17 cellular contexts compared by ENCODE assay signal in genomic region chr19:6832412-6832811, GRCh38. TPM values are rescaled to one million over a fixed set of nuclear protein-coding genes. Genes with fewer than 3 reads are reported as not detected.
DNase-seq lines count a peak whose midpoint lies in the region; ATAC-seq, FAIRE-seq and TF ChIP-seq lines count a peak whose summit lies in the region.
"Had no signal": no experiment of that assay in that cellular context is flagged by ENCODE, and none has a peak within 500 bp of the region (broad histone marks: within the 10 kb centered on the region; RNA-seq: fewer than 3 reads in every experiment).

No MANE protein-coding gene starts in this region.

- no peak for FAIRE-seq in HepG2 (lab: Jason Lieb, UNC)
- no peak for FAIRE-seq in H1 (lab: Jason Lieb, UNC)

- no TSS peak for BruUV-seq in HepG2 (replicated peaks; lab: Mats Ljungman, UMichigan)

- TF ChIP-seq RAD21 in HepG2 (CRISPR knock-in tag; IDR thresholded peaks at IDR 0.05), result no peak
- TF ChIP-seq RAD21 in H1 (IDR thresholded peaks at IDR 0.05 in 1 of 2, conservative IDR thresholded peaks at IDR 0.05 in 1 of 2; ENCODE audit: low read depth in 2 of 2, low read length in 2 of 2), result no peak

- H3K27me3 ChIP-seq in HepG2 (ENCODE audit: control insufficient read depth in 1 of 2, insufficient read depth in 2 of 2, low read length in 2 of 2) (peaks cover 0 to 4% of the 10 kb centered on the region in 2 experiments; a peak in 2 of 5 replicates), right lobe of liver (no peaks in the 10 kb centered on the region), H1 (replicated peaks in 1 of 4; ENCODE audit: control insufficient read depth in 3 of 4, extremely low read depth in 1 of 4, insufficient read depth in 3 of 4, low read length in 3 of 4) (no peaks in the 10 kb centered on the region)

- in situ Hi-C loops in HepG2 (cut with HindIII; ENCODE audit: extremely low pct_ligation_motif_present, low pct_unique_long_range_greater_than_20kb), result no loop called here

- peak overlapping the region; percentile 2 for H3K27ac Mint-ChIP-seq in activated T-helper 1 cell treated with anti-CD3 and anti-CD28 coated beads, Interleukin-12 subunit alpha, Interleukin-12 subunit beta, Interleukin-2, Interleukin-4 antibody, amounts not matched to agents 30 ng/mL and 10 ng/mL and 1 ng/mL, durations not matched to agents 14 hours and 24 hours and 36 hours
- peak overlapping the region; percentile 50 to 66 for H3K27ac Mint-ChIP-seq in stimulated activated naive CD8-positive, alpha-beta T cell treated with anti-CD3 and anti-CD28 coated beads, Interleukin-15, amount 100 ng/mL, for 72 hours
- H3K27ac Mint-ChIP-seq: GM23338 had no signal

- intact Hi-C loops in HepG2 (cut with micrococcal nuclease; ENCODE audit: unreplicated experiment), result no loop called here
- intact Hi-C loops in right lobe of liver (cut with DNase I), result no loop called here
- intact Hi-C loops in activated T-helper 1 cell treated with anti-CD3 and anti-CD28 coated beads, Interleukin-12 subunit alpha, Interleukin-12 subunit beta, Interleukin-2, Interleukin-4 antibody, amounts not matched to agents 30 ng/mL and 10 ng/mL and 1 ng/mL, durations not matched to agents 14 hours and 24 hours and 36 hours (cut with micrococcal nuclease), result no loop called here

- no peak for DNase-seq in HepG2 (ENCODE audit: low spot score)
- DNase-seq in right lobe of liver, result no peak
- no peak for DNase-seq in activated T-helper 1 cell treated with anti-CD3 and anti-CD28 coated beads, Interleukin-12 subunit alpha, Interleukin-12 subunit beta, Interleukin-2, Interleukin-4 antibody, amounts not matched to agents 30 ng/mL and 10 ng/mL and 1 ng/mL, durations not matched to agents 14 hours and 24 hours and 36 hours (ENCODE audit: low spot score)
- DNase-seq in H1 (ENCODE audit: low read depth in 1 of 2, low spot score in 2 of 2), result no peak
- DNase-seq in stimulated activated naive CD8-positive, alpha-beta T cell treated with anti-CD3 and anti-CD28 coated beads, Interleukin-15, amount 100 ng/mL, for 72 hours, result no peak
- no peak for DNase-seq in kidney glomerular epithelial cell (lab: John Stamatoyannopoulos, UW)
- DNase-seq: KG1, NCI-H1048, NCI-H1694, NCI-H69 had no signal

- H3K79me2 ChIP-seq in HepG2 (ENCODE audit: insufficient read depth, low read length) (no peaks in the 10 kb centered on the region), H1 (ENCODE audit: control insufficient read depth in 1 of 2, insufficient read depth in 2 of 2, low read length in 2 of 2) (no peaks in the 10 kb centered on the region)

- no peak overlapping the region for H3K27ac ChIP-seq in HepG2 (ENCODE audit: extremely low read length, insufficient read depth, low read length)
- no peak overlapping the region for H3K27ac ChIP-seq in right lobe of liver
- no peak overlapping the region for H3K27ac ChIP-seq in H1 (ENCODE audit: low read depth, low read length)
- H3K27ac ChIP-seq: HL-60, RWPE1 had no signal

- H2AK5ac ChIP-seq in H1 (ENCODE audit: low read depth, low read length), result no peak overlapping the region

- H4K8ac ChIP-seq in H1 (ENCODE audit: extremely low read depth, insufficient read depth, low read length), result no peak overlapping the region

- H3K4me1 Mint-ChIP-seq in activated T-helper 1 cell treated with anti-CD3 and anti-CD28 coated beads, Interleukin-12 subunit alpha, Interleukin-12 subunit beta, Interleukin-2, Interleukin-4 antibody, amounts not matched to agents 30 ng/mL and 10 ng/mL and 1 ng/mL, durations not matched to agents 14 hours and 24 hours and 36 hours (ENCODE audit: low read depth), result peaks cover 22% of the 10 kb centered on the region
- H3K4me1 Mint-ChIP-seq in stimulated activated naive CD8-positive, alpha-beta T cell treated with anti-CD3 and anti-CD28 coated beads, Interleukin-15, amount 100 ng/mL, for 72 hours, result peaks cover 29% of the 10 kb centered on the region
- H3K4me1 Mint-ChIP-seq: GM23338 had no signal

- H3K56ac ChIP-seq in H1 (replicated peaks; ENCODE audit: insufficient read length, low read depth, low read length), result no peak overlapping the region

- no peak overlapping the region for H4K5ac ChIP-seq in H1 (ENCODE audit: insufficient read length, low read depth, low read length)

- POLR2A ChIA-PET in HepG2 (lab: Yijun Ruan, JAX) (no interaction called here), H1 (lab: Charles Lee; ENCODE audit: partially characterized antibody) (no interaction called here)

- H3K23me2 ChIP-seq in H1 (ENCODE audit: low read depth, low read length), result no peaks in the 10 kb centered on the region

- no peak overlapping the region for H2BK20ac ChIP-seq in H1 (ENCODE audit: low read length)

- no peaks in the 10 kb centered on the region for H3K9me3 ChIP-seq in HepG2 (ENCODE audit: low read length)
- H3K9me3 ChIP-seq in right lobe of liver, result no peaks in the 10 kb centered on the region
- H3K9me3 ChIP-seq in H1 (ENCODE audit: insufficient read depth in 2 of 2, low read depth in 1 of 2, low read length in 1 of 2), result peaks cover 26 to 70% of the 10 kb centered on the region in 2 experiments; a peak in 3 of 4 replicates

- CTCF ChIA-PET in HepG2 (lab: Yijun Ruan, JAX; ENCODE audit: low intra/inter-chr PET ratio, low total read pairs) (no interaction called here), H1 (lab: Charles Lee; ENCODE audit: partially characterized antibody) (no interaction called here)

- no peak overlapping the region for H4K91ac ChIP-seq in H1 (replicated peaks; ENCODE audit: insufficient read length, low read length)

- no peak overlapping the region for H2BK5ac ChIP-seq in H1 (ENCODE audit: low read depth, low read length)

- no peak overlapping the region for H3K18ac ChIP-seq in H1 (ENCODE audit: extremely low read depth, low read length)

- H2BK120ac ChIP-seq in H1 (replicated peaks; ENCODE audit: low read depth, low read length), result no peak overlapping the region

- H3K4me2 ChIP-seq in HepG2 (ENCODE audit: low read depth, low read length) (no peak overlapping the region), H1 (ENCODE audit: insufficient read depth in 1 of 2, low read depth in 2 of 2, low read length in 2 of 2) (no peak overlapping the region)
- H3K4me2 ChIP-seq: GM23338 had no signal

- 0 out of 2 replicates have a peak overlapping the region, but pooled peaks have one; percentile 27 for H2BK12ac ChIP-seq in H1 (ENCODE audit: low read depth, low read length)

- H3K4me1 ChIP-seq in HepG2 (ENCODE audit: insufficient read depth, low read length) (no peaks in the 10 kb centered on the region), right lobe of liver (no peaks in the 10 kb centered on the region), H1 (replicated peaks in 1 of 4; ENCODE audit: control insufficient read depth in 3 of 4, insufficient read depth in 4 of 4, low read length in 3 of 4) (peaks cover 0 to 7% (median 0%) of the 10 kb centered on the region in 4 experiments; a peak in 1 of 7 replicates)

- TF ChIP-seq EP300 in HepG2 (IDR thresholded peaks at IDR 0.05; ENCODE audit: low read depth in 2 of 2, low read length in 2 of 2) (no peak), HepG2 (CRISPR knock-in tag; IDR thresholded peaks at IDR 0.05; ENCODE audit: borderline replicate concordance) (no peak), H1 (IDR thresholded peaks at IDR 0.05; ENCODE audit: borderline replicate concordance in 1 of 2, low read depth in 2 of 2, low read length in 2 of 2) (no peak)

- H3K23ac ChIP-seq in H1 (ENCODE audit: insufficient read length), result no peak overlapping the region

- H3K9me3 Mint-ChIP-seq in activated T-helper 1 cell treated with anti-CD3 and anti-CD28 coated beads, Interleukin-12 subunit alpha, Interleukin-12 subunit beta, Interleukin-2, Interleukin-4 antibody, amounts not matched to agents 30 ng/mL and 10 ng/mL and 1 ng/mL, durations not matched to agents 14 hours and 24 hours and 36 hours, result no peaks in the 10 kb centered on the region
- no peaks in the 10 kb centered on the region for H3K9me3 Mint-ChIP-seq in stimulated activated naive CD8-positive, alpha-beta T cell treated with anti-CD3 and anti-CD28 coated beads, Interleukin-15, amount 100 ng/mL, for 72 hours

- H3K36me3 ChIP-seq in HepG2 (replicated peaks in 1 of 2; ENCODE audit: control insufficient read depth in 1 of 2, insufficient read depth in 2 of 2, low read length in 2 of 2), result no peaks in the 10 kb centered on the region
- no peaks in the 10 kb centered on the region for H3K36me3 ChIP-seq in right lobe of liver
- no peaks in the 10 kb centered on the region for H3K36me3 ChIP-seq in H1 (ENCODE audit: control insufficient read depth in 2 of 4, insufficient read depth in 4 of 4, low read length in 3 of 4)

- no peak overlapping the region for H2AFZ ChIP-seq in HepG2 (ENCODE audit: low read length)
- no peak overlapping the region for H2AFZ ChIP-seq in H1 (ENCODE audit: low read length)
- H2AFZ ChIP-seq: GM23338 had no signal

- TF ChIP-seq CTCF in HepG2 (CRISPR knock-in tag; IDR thresholded peaks at IDR 0.05) (no peak), right lobe of liver (IDR thresholded peaks at IDR 0.05) (no peak), H1 (IDR thresholded peaks at IDR 0.05; ENCODE audit: control extremely low read depth in 1 of 3, insufficient read depth in 1 of 3, low read depth in 1 of 3, low read length in 3 of 3) (no peak)

- ATAC-seq in HepG2, result no peak
- no peak for ATAC-seq in right lobe of liver
- ATAC-seq in stimulated activated naive CD8-positive, alpha-beta T cell treated with anti-CD3 and anti-CD28 coated beads, Interleukin-15, amount 100 ng/mL, for 72 hours, result no peak
- no peak for ATAC-seq in HG02938 (IDR thresholded peaks at IDR 0.05; ENCODE audit: unreplicated experiment)
- ATAC-seq: GM23338 had no signal

- 5% methylated on average over 1 of the region's 1 CpG for WGBS in HepG2 (ENCODE audit: low lambda C conversion rate)
- WGBS in right lobe of liver (ENCODE audit: insufficient coverage, low coverage, low lambda C conversion rate, missing lambda C conversion rate), result 40% methylated on average over 1 of the region's 1 CpG
- 23 to 100% methylated on average over 1 of the region's 1 CpG for WGBS in H1 (ENCODE audit: extremely low coverage in 1 of 2, insufficient coverage in 1 of 2, insufficient read length in 1 of 2, insufficient replicate concordance in 2 of 2, low coverage in 1 of 2, low lambda C conversion rate in 2 of 2, missing lambda C conversion rate in 1 of 2), 2 experiments

- no peaks in the 10 kb centered on the region for H3K79me1 ChIP-seq in H1 (ENCODE audit: low read depth, low read length)

- H3K4ac ChIP-seq in H1 (replicated peaks; ENCODE audit: insufficient read length, low read depth, low read length), result no peak overlapping the region

- H2BK15ac ChIP-seq in H1 (ENCODE audit: low read length), result no peak overlapping the region

- H4K20me1 ChIP-seq in HepG2 (ENCODE audit: insufficient read depth, low read length) (no peaks in the 10 kb centered on the region), H1 (replicated peaks in 1 of 2; ENCODE audit: control insufficient read depth in 1 of 2, insufficient read depth in 2 of 2, low read length in 2 of 2) (no peaks in the 10 kb centered on the region)

- H3K9ac ChIP-seq in HepG2 (ENCODE audit: insufficient read depth, low read depth, low read length), result no peak overlapping the region
- H3K9ac ChIP-seq in H1 (replicated peaks in 1 of 4; ENCODE audit: extremely low read depth in 1 of 4, low read depth in 3 of 4, low read length in 3 of 4), result no peak overlapping the region

- peaks cover 63% of the 10 kb centered on the region for H3K36me3 Mint-ChIP-seq in activated T-helper 1 cell treated with anti-CD3 and anti-CD28 coated beads, Interleukin-12 subunit alpha, Interleukin-12 subunit beta, Interleukin-2, Interleukin-4 antibody, amounts not matched to agents 30 ng/mL and 10 ng/mL and 1 ng/mL, durations not matched to agents 14 hours and 24 hours and 36 hours (ENCODE audit: low read depth)

- no peaks in the 10 kb centered on the region for H3K27me3 Mint-ChIP-seq in activated T-helper 1 cell treated with anti-CD3 and anti-CD28 coated beads, Interleukin-12 subunit alpha, Interleukin-12 subunit beta, Interleukin-2, Interleukin-4 antibody, amounts not matched to agents 30 ng/mL and 10 ng/mL and 1 ng/mL, durations not matched to agents 14 hours and 24 hours and 36 hours (ENCODE audit: insufficient read depth)
- H3K27me3 Mint-ChIP-seq in stimulated activated naive CD8-positive, alpha-beta T cell treated with anti-CD3 and anti-CD28 coated beads, Interleukin-15, amount 100 ng/mL, for 72 hours, result no peaks in the 10 kb centered on the region

- H3K4me3 Mint-ChIP-seq in activated T-helper 1 cell treated with anti-CD3 and anti-CD28 coated beads, Interleukin-12 subunit alpha, Interleukin-12 subunit beta, Interleukin-2, Interleukin-4 antibody, amounts not matched to agents 30 ng/mL and 10 ng/mL and 1 ng/mL, durations not matched to agents 14 hours and 24 hours and 36 hours, result no peak overlapping the region
- H3K4me3 Mint-ChIP-seq in stimulated activated naive CD8-positive, alpha-beta T cell treated with anti-CD3 and anti-CD28 coated beads, Interleukin-15, amount 100 ng/mL, for 72 hours, result no peak overlapping the region
- H3K4me3 Mint-ChIP-seq: GM23338 had no signal

- H3K14ac ChIP-seq in H1 (ENCODE audit: insufficient read length), result no peak overlapping the region

- no peak overlapping the region for H3K4me3 ChIP-seq in HepG2 (replicated peaks in 1 of 3; ENCODE audit: insufficient read depth in 1 of 3, low read depth in 2 of 3, low read length in 3 of 3)
- H3K4me3 ChIP-seq in right lobe of liver, result no peak overlapping the region
- H3K4me3 ChIP-seq in H1 (ENCODE audit: extremely low read depth in 1 of 4, insufficient read depth in 2 of 4, low read depth in 3 of 4, low read length in 4 of 4), result no peak overlapping the region
- H3K4me3 ChIP-seq: GM23338 had no signal

- TF ChIP-seq POLR2A in HepG2 (IDR thresholded peaks at IDR 0.05; ENCODE audit: insufficient read depth in 1 of 2, low read depth in 2 of 2, low read length in 2 of 2) (no peak), right lobe of liver (IDR thresholded peaks at IDR 0.05) (no peak), H1 (IDR thresholded peaks at IDR 0.05; ENCODE audit: control extremely low read depth in 1 of 2, low read depth in 2 of 2, low read length in 2 of 2) (no peak)

RNA-seq across cellular contexts. Expression of gene ADGRE1, which starts 55.0 kb away (rescaled TPM):
- total RNA-seq in HepG2 (2016; rRNA removed; fragmentation: Illumina TruSeq; extraction: Trizol) (not detected in 2 replicates), right lobe of liver (1 to 10 TPM in 2 of 6 experiments, under 1 TPM in 4; 0.18 to 3.3 (median 0.75) TPM)
- total RNA-seq in HepG2 (2016; cell fraction: cytosol; rRNA removed; fragmentation: Illumina TruSeq; extraction: Trizol; ENCODE audit: low read depth), result not detected in 2 replicates
- total RNA-seq in HepG2 (2016; cell fraction: insoluble cytoplasmic fraction; rRNA removed; fragmentation: Illumina TruSeq; extraction: Trizol), result not detected in 2 replicates
- total RNA-seq in HepG2 (2016; cell fraction: membrane; rRNA removed; fragmentation: Illumina TruSeq; extraction: Trizol), result not detected in 2 replicates
- not detected in 2 replicates for total RNA-seq in HepG2 (2016; cell fraction: nucleus; rRNA removed; fragmentation: Illumina TruSeq; extraction: Trizol)
- polyA plus RNA-seq in HepG2 (2011; rRNA removed) (not detected in 2 replicates), H1 (2011; rRNA removed) (not detected in 2 replicates)
- 0.01 TPM in 1 of 2 replicates, not detected in the other for polyA plus RNA-seq in HepG2 (2011; cell fraction: cytosol; rRNA removed)
- polyA plus RNA-seq in HepG2 (2011; cell fraction: nucleus; rRNA removed), result not detected in 2 replicates
- polyA plus RNA-seq in HepG2 (2012), result not detected in 2 replicates
- not detected in 2 replicates for polyA plus RNA-seq in HepG2 (2016; cell fraction: cytosol; fragmentation: Illumina TruSeq; extraction: Trizol; ENCODE audit: low read depth)
- not detected in 2 replicates for polyA plus RNA-seq in HepG2 (2016; cell fraction: insoluble cytoplasmic fraction; fragmentation: Illumina TruSeq; extraction: Trizol; ENCODE audit: low read depth)
- polyA plus RNA-seq in HepG2 (2016; cell fraction: membrane; fragmentation: Illumina TruSeq; extraction: Trizol; ENCODE audit: low read depth), result not detected in 2 replicates
- polyA plus RNA-seq in HepG2 (2016; cell fraction: nucleus; fragmentation: Illumina TruSeq; extraction: Trizol; ENCODE audit: insufficient read depth, low read depth), result not detected in 2 replicates
- polyA minus RNA-seq in HepG2 (2011; rRNA and poly(A)+ RNA removed; ENCODE audit: low replicate concordance), result 0.84 TPM in 1 of 2 replicates, not detected in the other
- polyA minus RNA-seq in HepG2 (2011; cell fraction: cytosol; rRNA and poly(A)+ RNA removed), result not detected in 2 replicates
- polyA minus RNA-seq in HepG2 (2011; cell fraction: nucleus; rRNA and poly(A)+ RNA removed), result not detected in 2 replicates
- total RNA-seq in activated T-helper 1 cell treated with anti-CD3 and anti-CD28 coated beads, Interleukin-12 subunit alpha, Interleukin-12 subunit beta, Interleukin-2, Interleukin-4 antibody, amounts not matched to agents 30 ng/mL and 10 ng/mL and 1 ng/mL, durations not matched to agents 14 hours and 24 hours and 36 hours, result 4.6 and 5.5 TPM in 2 replicates
- total RNA-seq in H1 (2021; fragmentation: NEBNext Ultra II Directional; extraction: Animal tissue kit (Norgen Biotek cat#: 25700)), result not detected in 2 replicates
- not detected for polyA plus RNA-seq in H1 (2011; cell fraction: cytosol; rRNA removed)
- polyA plus RNA-seq in H1 (2011; cell fraction: nucleus; rRNA removed), result not detected
- not detected in 4 replicates for polyA plus RNA-seq in H1 (2012, experiment 1 of 2)
- polyA plus RNA-seq in H1 (2012, experiment 2 of 2), result not detected
- polyA plus RNA-seq in H1 (2013, experiment 1 of 2), result not detected
- polyA plus RNA-seq in H1 (2013, experiment 2 of 2), result not detected
- polyA minus RNA-seq in H1 (2011; rRNA and poly(A)+ RNA removed), result not detected in 2 replicates
- polyA minus RNA-seq in H1 (2011; cell fraction: cytosol; rRNA and poly(A)+ RNA removed), result not detected
- not detected for polyA minus RNA-seq in H1 (2011; cell fraction: nucleus; rRNA and poly(A)+ RNA removed)
- total RNA-seq: GM23338 had no signal
- polyA plus RNA-seq: AG04450, BJ, GM23338 had no signal

RNA-seq across cellular contexts. Expression of gene VAV1, which starts 59.9 kb away (rescaled TPM):
- total RNA-seq in HepG2 (2016; rRNA removed; fragmentation: Illumina TruSeq; extraction: Trizol) (not detected in 2 replicates), right lobe of liver (1 to 10 TPM; 1.1 to 7.9 (median 3.1) TPM)
- not detected in 2 replicates for total RNA-seq in HepG2 (2016; cell fraction: cytosol; rRNA removed; fragmentation: Illumina TruSeq; extraction: Trizol; ENCODE audit: low read depth)
- not detected in 2 replicates for total RNA-seq in HepG2 (2016; cell fraction: insoluble cytoplasmic fraction; rRNA removed; fragmentation: Illumina TruSeq; extraction: Trizol)
- not detected in 2 replicates for total RNA-seq in HepG2 (2016; cell fraction: membrane; rRNA removed; fragmentation: Illumina TruSeq; extraction: Trizol)
- total RNA-seq in HepG2 (2016; cell fraction: nucleus; rRNA removed; fragmentation: Illumina TruSeq; extraction: Trizol), result not detected in 2 replicates
- polyA plus RNA-seq in HepG2 (2011; rRNA removed) (not detected in 2 replicates), H1 (2011; rRNA removed) (0.21 and 0.46 TPM in 2 replicates)
- not detected in 2 replicates for polyA plus RNA-seq in HepG2 (2011; cell fraction: cytosol; rRNA removed)
- polyA plus RNA-seq in HepG2 (2011; cell fraction: nucleus; rRNA removed), result 0.05 TPM in 1 of 2 replicates, not detected in the other
- not detected in 2 replicates for polyA plus RNA-seq in HepG2 (2012)
- not detected in 2 replicates for polyA plus RNA-seq in HepG2 (2016; cell fraction: cytosol; fragmentation: Illumina TruSeq; extraction: Trizol; ENCODE audit: low read depth)
- not detected in 2 replicates for polyA plus RNA-seq in HepG2 (2016; cell fraction: insoluble cytoplasmic fraction; fragmentation: Illumina TruSeq; extraction: Trizol; ENCODE audit: low read depth)
- polyA plus RNA-seq in HepG2 (2016; cell fraction: membrane; fragmentation: Illumina TruSeq; extraction: Trizol; ENCODE audit: low read depth), result not detected in 2 replicates
- polyA plus RNA-seq in HepG2 (2016; cell fraction: nucleus; fragmentation: Illumina TruSeq; extraction: Trizol; ENCODE audit: insufficient read depth, low read depth), result not detected in 2 replicates
- polyA minus RNA-seq in HepG2 (2011; rRNA and poly(A)+ RNA removed; ENCODE audit: low replicate concordance), result not detected in 2 replicates
- not detected in 2 replicates for polyA minus RNA-seq in HepG2 (2011; cell fraction: cytosol; rRNA and poly(A)+ RNA removed)
- polyA minus RNA-seq in HepG2 (2011; cell fraction: nucleus; rRNA and poly(A)+ RNA removed), result not detected in 2 replicates
- total RNA-seq in activated T-helper 1 cell treated with anti-CD3 and anti-CD28 coated beads, Interleukin-12 subunit alpha, Interleukin-12 subunit beta, Interleukin-2, Interleukin-4 antibody, amounts not matched to agents 30 ng/mL and 10 ng/mL and 1 ng/mL, durations not matched to agents 14 hours and 24 hours and 36 hours, result 86.8 and 90.4 TPM in 2 replicates
- 0.21 and 0.22 TPM in 2 replicates for total RNA-seq in H1 (2021; fragmentation: NEBNext Ultra II Directional; extraction: Animal tissue kit (Norgen Biotek cat#: 25700))
- polyA plus RNA-seq in H1 (2011; cell fraction: cytosol; rRNA removed), result 0.31 TPM
- 0.61 TPM for polyA plus RNA-seq in H1 (2011; cell fraction: nucleus; rRNA removed)
- polyA plus RNA-seq in H1 (2012, experiment 1 of 2), result 0.56 to 0.67 TPM (median 0.58 TPM) in 3 of 4 replicates, not detected in the other
- 0.18 TPM for polyA plus RNA-seq in H1 (2012, experiment 2 of 2)
- 3.1 TPM for polyA plus RNA-seq in H1 (2013, experiment 1 of 2)
- polyA plus RNA-seq in H1 (2013, experiment 2 of 2), result 2.7 TPM
- polyA minus RNA-seq in H1 (2011; rRNA and poly(A)+ RNA removed), result 0.47 and 1.2 TPM in 2 replicates
- polyA minus RNA-seq in H1 (2011; cell fraction: cytosol; rRNA and poly(A)+ RNA removed), result 1.6 TPM
- not detected for polyA minus RNA-seq in H1 (2011; cell fraction: nucleus; rRNA and poly(A)+ RNA removed)
- total RNA-seq: M059J had no signal
- polyA plus RNA-seq: AG04450, BJ had no signal
